ENCODE assay signal across 9 cellular contexts in genomic region chr15:42605281-42605744, GRCh38. TPM values are rescaled to one million over a fixed set of nuclear protein-coding genes. Genes with fewer than 3 reads are reported as not detected.
DNase-seq lines count a peak whose midpoint lies in the region; ATAC-seq and TF ChIP-seq lines count a peak whose summit lies in the region.
"Had no signal": no experiment of that assay in that cellular context is flagged by ENCODE, and none has a peak within 500 bp of the region (broad histone marks: within the 10 kb centered on the region; RNA-seq: fewer than 3 reads in every experiment).

No MANE protein-coding gene starts in this region.

- peak overlapping the region; percentile 73 for H3K27ac ChIP-seq in thymus (ENCODE audit: low read depth)
- no peak overlapping the region for H3K27ac ChIP-seq in effector memory CD4-positive, alpha-beta T cell (ENCODE audit: insufficient read depth, low read length, poor library complexity, severe bottlenecking)
- H3K27ac ChIP-seq: C4-2B had no signal

- H3K27me3 ChIP-seq in thymus (ENCODE audit: control insufficient read depth, insufficient read depth): no peaks in the 10 kb centered on the region
- no peaks in the 10 kb centered on the region for H3K27me3 ChIP-seq in effector memory CD4-positive, alpha-beta T cell (replicated peaks; ENCODE audit: control insufficient read depth, insufficient read depth, low read length, poor library complexity, severe bottlenecking)

- peaks cover 35% of the 10 kb centered on the region for H3K4me1 ChIP-seq in thymus (ENCODE audit: control insufficient read depth, insufficient read depth, low read length)
- peaks cover 16% of the 10 kb centered on the region for H3K4me1 ChIP-seq in effector memory CD4-positive, alpha-beta T cell (ENCODE audit: control insufficient read depth, insufficient read depth, low read length, poor library complexity, severe bottlenecking)

- H3K36me3 ChIP-seq in thymus (ENCODE audit: control insufficient read depth, insufficient read depth): no peaks in the 10 kb centered on the region
- H3K36me3 ChIP-seq in effector memory CD4-positive, alpha-beta T cell (ENCODE audit: control insufficient read depth, insufficient read depth, low read length): no peaks in the 10 kb centered on the region

- H3K9me3 ChIP-seq in thymus (ENCODE audit: control insufficient read depth): no peaks in the 10 kb centered on the region
- H3K9me3 ChIP-seq in effector memory CD4-positive, alpha-beta T cell (ENCODE audit: control insufficient read depth, low read length): no peaks in the 10 kb centered on the region

- no peaks in the 10 kb centered on the region for H3K36me3 Mint-ChIP-seq in activated T-cell treated with anti-CD3 and anti-CD28 coated beads, Interleukin-2, amount 50 U/mL, for 4 hours (ENCODE audit: insufficient read depth)

- peak overlapping the region; percentile 29 for H3K4me3 Mint-ChIP-seq in activated T-cell treated with anti-CD3 and anti-CD28 coated beads, Interleukin-2, amount 50 U/mL, for 4 hours

- no peak for ATAC-seq in activated T-cell treated with anti-CD3 and anti-CD28 coated beads, Interleukin-2, amount 50 U/mL, for 4 hours

- no peaks in the 10 kb centered on the region for H3K27me3 Mint-ChIP-seq in activated T-cell treated with anti-CD3 and anti-CD28 coated beads, Interleukin-2, amount 50 U/mL, for 4 hours (ENCODE audit: low read depth)

- H3K4me3 ChIP-seq in fibroblast of pulmonary artery (replicated peaks; ENCODE audit: low read depth, low read length) (no peak overlapping the region), thymus (ENCODE audit: low read length) (no peak overlapping the region)
- H3K4me3 ChIP-seq in effector memory CD4-positive, alpha-beta T cell (ENCODE audit: insufficient read depth, low read depth, low read length, poor library complexity, severe bottlenecking): no peak overlapping the region

- no peak for DNase-seq in activated T-cell treated with anti-CD3 and anti-CD28 coated beads, Interleukin-2, amount 50 U/mL, for 4 hours
- no peak for DNase-seq in activated T-cell treated with anti-CD3 and anti-CD28 coated beads, Interleukin-2, amount 50 U/mL, for 48 hours
- DNase-seq in NCI-H82 (lab: John Stamatoyannopoulos, UW) (peak; percentile 92), fibroblast of pulmonary artery (ENCODE audit: low read depth) (peak; percentile 64), Ammon's horn (ENCODE audit: low spot score) (no peak), hippocampal formation (lab: John Stamatoyannopoulos, UW) (no peak)
- no peak for DNase-seq in effector memory CD4-positive, alpha-beta T cell

- peaks cover 44% of the 10 kb centered on the region for H3K4me1 Mint-ChIP-seq in activated T-cell treated with anti-CD3 and anti-CD28 coated beads, Interleukin-2, amount 50 U/mL, for 4 hours (ENCODE audit: low read depth)

- whole genome bisulfite sequencing in thymus: 58% methylated on average over 4 of the region's 4 CpGs

- no peak for TF ChIP-seq CTCF in fibroblast of pulmonary artery (IDR thresholded peaks at IDR 0.05; ENCODE audit: low read length, missing control alignments)

- no peaks in the 10 kb centered on the region for H3K9me3 Mint-ChIP-seq in activated T-cell treated with anti-CD3 and anti-CD28 coated beads, Interleukin-2, amount 50 U/mL, for 4 hours

RNA-seq across cellular contexts. Expression of gene STARD9, which starts 29.9 kb away (rescaled TPM):
- total RNA-seq in activated T-cell treated with anti-CD3 and anti-CD28 coated beads, Interleukin-2, amount 50 U/mL, for 4 hours: 1 to 10 TPM; 1.9 to 3.6 (median 3.0) TPM
- polyA plus RNA-seq in thymus: 7.8 TPM

RNA-seq across cellular contexts. Expression of gene HAUS2, which starts 56.7 kb away (rescaled TPM):
- 10 to 100 TPM; 41.6 to 48.8 (median 44.4) TPM for total RNA-seq in activated T-cell treated with anti-CD3 and anti-CD28 coated beads, Interleukin-2, amount 50 U/mL, for 4 hours
- 18.6 TPM for polyA plus RNA-seq in thymus

RNA-seq across cellular contexts. Expression of gene LRRC57, which starts 56.7 kb away (rescaled TPM):
- total RNA-seq in activated T-cell treated with anti-CD3 and anti-CD28 coated beads, Interleukin-2, amount 50 U/mL, for 4 hours: 10 to 100 TPM; 13.6 to 17.0 (median 15.8) TPM
- polyA plus RNA-seq in thymus: 13.8 TPM

Comparison
In these comparisons a context has a peak if more than half of its experiments do, and no peak if none do; other contexts are left out.
1. DNase-seq: peak in NCI-H82 (single experiment) and fibroblast of pulmonary artery (single experiment); none in activated T-cell treated with anti-CD3 and anti-CD28 coated beads, Interleukin-2, amount 50 U/mL, for 4 hours (single experiment), activated T-cell treated with anti-CD3 and anti-CD28 coated beads, Interleukin-2, amount 50 U/mL, for 48 hours (0 of 2), Ammon's horn (single experiment), effector memory CD4-positive, alpha-beta T cell (0 of 3) and hippocampal formation (0 of 2).